Comparison of ENCODE assay signal across 8 cellular contexts in the genomic region with DNA sequence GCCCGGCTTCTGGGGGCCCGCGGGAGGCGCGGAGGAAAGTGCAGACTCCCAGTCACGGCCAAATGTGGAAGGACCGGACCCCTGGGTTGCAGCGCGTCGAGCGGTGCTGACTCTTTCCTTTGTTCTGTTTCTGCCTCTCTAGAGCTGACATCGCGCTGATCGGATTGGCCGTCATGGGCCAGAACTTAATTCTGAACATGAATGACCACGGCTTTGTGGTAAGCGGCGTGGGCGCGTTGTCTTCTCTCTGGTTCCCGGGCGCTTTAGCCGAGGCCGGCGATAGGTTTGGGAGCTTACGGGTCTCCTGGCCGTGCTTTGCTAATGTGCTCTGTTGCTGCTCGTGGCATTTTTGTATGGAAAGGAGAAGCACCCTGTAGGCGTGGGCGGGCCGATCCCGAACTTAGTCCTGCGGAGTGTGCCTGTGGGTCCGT. TPM values are rescaled to one million over a fixed set of nuclear protein-coding genes. Genes with fewer than 3 reads are reported as not detected.
DNase-seq lines count a peak whose midpoint lies in the region; ATAC-seq and TF ChIP-seq lines count a peak whose summit lies in the region.

No MANE protein-coding gene starts in this region.

- peak overlapping the region; percentile 92 for H3K4me3 Mint-ChIP-seq in activated B cell treated with CpG ODN at 0.5 μM for 24 hours
- peak overlapping the region; percentile 94 for H3K4me3 Mint-ChIP-seq in nephron progenitor cell

- POLR2A ChIA-PET in activated B cell treated with CpG ODN at 0.5 μM for 24 hours (lab: Charles Lee), result interaction anchor here (0.7 to 2.2 kb wide), 6 partner anchors 11 to 1510 kb away, joined by 3 to 41 read pairs (median 6); partner anchors contain the start of gene CENPS

- peak overlapping the region; percentile 72 for H3K4me3 ChIP-seq in BE2C (ENCODE audit: low read depth, low read length)

- CTCF ChIA-PET in activated B cell treated with CpG ODN at 0.5 μM for 24 hours (lab: Charles Lee), result interaction anchor here (1.1 to 2.5 kb wide), 2 partner anchors 12 to 31 kb away, joined by 4 to 9 read pairs; partner anchors contain the start of gene CENPS

- H3K4me1 Mint-ChIP-seq in activated B cell treated with CpG ODN at 0.5 μM for 24 hours (peaks cover 22% of the 10 kb centered on the region), nephron progenitor cell (peaks cover 34% of the 10 kb centered on the region)

- no peaks in the 10 kb centered on the region for H3K9me3 ChIP-seq in BE2C

- ATAC-seq in GM21786 (IDR thresholded peaks at IDR 0.05; ENCODE audit: unreplicated experiment) (peak; percentile 3), activated B cell treated with CpG ODN at 0.5 μM for 24 hours (ENCODE audit: low read depth) (no peak)

- no peaks in the 10 kb centered on the region for H3K4me1 ChIP-seq in BE2C

- TF ChIP-seq CTCF in BE2C (IDR thresholded peaks at IDR 0.05; ENCODE audit: low read depth, low read length), result no peak
- no peak for TF ChIP-seq CTCF in activated B cell treated with CpG ODN at 0.5 μM for 24 hours (IDR thresholded peaks at IDR 0.05)
- no peak for TF ChIP-seq CTCF in nephron progenitor cell (IDR thresholded peaks at IDR 0.05)

- no peak for DNase-seq in BE2C
- DNase-seq in activated B cell treated with CpG ODN at 0.5 μM for 24 hours, result peak; percentile 22
- peak; percentile 43 for DNase-seq in fibroblast of peridontal ligament (ENCODE audit: extremely low read depth)
- no peak for DNase-seq in nephron progenitor cell
- no peak for DNase-seq in NCI-H1436 treated with DMSO at 0.1 percent for 48 hours (lab: John Stamatoyannopoulos, UW)
- DNase-seq in NCI-H2029 (lab: John Stamatoyannopoulos, UW), result no peak
- no peak for DNase-seq in NCI-H2171 treated with DMSO at 0.1 percent for 48 hours (lab: John Stamatoyannopoulos, UW)

- no peaks in the 10 kb centered on the region for H3K27me3 Mint-ChIP-seq in activated B cell treated with CpG ODN at 0.5 μM for 24 hours
- H3K27me3 Mint-ChIP-seq in nephron progenitor cell (ENCODE audit: low read depth, poor library complexity), result peaks cover 4% of the 10 kb centered on the region

- intact Hi-C loops in activated B cell treated with CpG ODN at 0.5 μM for 24 hours (cut with micrococcal nuclease), result loop anchor here (5.0 kb wide), 1 partner anchor 1408 kb away; the partner anchor contains the start of genes CLCN6 and MTHFR

- H3K9me3 Mint-ChIP-seq in activated B cell treated with CpG ODN at 0.5 μM for 24 hours (no peaks in the 10 kb centered on the region), nephron progenitor cell (peaks cover 2% of the 10 kb centered on the region)

- peaks cover 36% of the 10 kb centered on the region for H3K36me3 Mint-ChIP-seq in activated B cell treated with CpG ODN at 0.5 μM for 24 hours (ENCODE audit: low read depth)
- H3K36me3 Mint-ChIP-seq in nephron progenitor cell (ENCODE audit: low read depth), result peaks cover 47% of the 10 kb centered on the region

- H3K27ac Mint-ChIP-seq in activated B cell treated with CpG ODN at 0.5 μM for 24 hours (peak overlapping the region; percentile 66), nephron progenitor cell (peak overlapping the region; percentile 92)

- H3K36me3 ChIP-seq in BE2C, result peaks cover 7% of the 10 kb centered on the region

- no peaks in the 10 kb centered on the region for H3K27me3 ChIP-seq in BE2C

RNA-seq across cellular contexts. Expression of gene PGD, which starts 0.6 kb away (rescaled TPM):
- polyA plus RNA-seq in BE2C (2012; ENCODE audit: insufficient read depth, insufficient read length, low read depth), result 137 TPM
- 108 and 112 TPM in 2 replicates for total RNA-seq in activated B cell treated with CpG ODN at 0.5 μM for 24 hours

RNA-seq across cellular contexts. Expression of gene CENPS, which starts 30.7 kb away (rescaled TPM):
- 8.5 TPM for polyA plus RNA-seq in BE2C (2012; ENCODE audit: insufficient read depth, insufficient read length, low read depth)
- 9.2 and 15.2 TPM in 2 replicates for total RNA-seq in activated B cell treated with CpG ODN at 0.5 μM for 24 hours

RNA-seq across cellular contexts. Expression of gene CORT, which starts 50.3 kb away (rescaled TPM):
- polyA plus RNA-seq in BE2C (2012; ENCODE audit: insufficient read depth, insufficient read length, low read depth), result not detected
- total RNA-seq in activated B cell treated with CpG ODN at 0.5 μM for 24 hours, result 0.22 and 0.49 TPM in 2 replicates

Comparison
In these comparisons a context has a peak if more than half of its experiments do, and no peak if none do; other contexts are left out.
1. DNase-seq: peak in activated B cell treated with CpG ODN at 0.5 μM for 24 hours (single experiment) and fibroblast of peridontal ligament (single experiment); none in BE2C (single experiment), nephron progenitor cell (single experiment), NCI-H1436 treated with DMSO at 0.1 percent for 48 hours (single experiment), NCI-H2029 (single experiment) and NCI-H2171 treated with DMSO at 0.1 percent for 48 hours (single experiment).